ENCODE assay signal across 25 cellular contexts in genomic region chrX:29145316-29145715, GRCh38.
"Had no signal": no experiment of that assay in that cellular context is flagged by ENCODE, and none has a peak within 500 bp of the region (broad histone marks: within the 10 kb centered on the region; RNA-seq: fewer than 3 reads in every experiment).

No MANE protein-coding gene starts in this region.

- H3K27me3 ChIP-seq: esophagus squamous epithelium, heart right ventricle, ovary, sigmoid colon, testis, tibial artery had no signal

- H3K36me3 ChIP-seq: esophagus squamous epithelium, heart right ventricle, lower lobe of right lung, ovary, sigmoid colon, tibial artery had no signal

- H3K9me3 ChIP-seq: esophagus squamous epithelium, heart right ventricle, lower lobe of right lung, ovary, psoas muscle, sigmoid colon, testis, tibial artery had no signal

- H3K4me1 ChIP-seq: esophagus squamous epithelium, heart right ventricle, lower lobe of right lung, psoas muscle, sigmoid colon, testis, tibial artery had no signal

- H3K4me3 ChIP-seq: esophagus squamous epithelium, heart right ventricle, lower lobe of right lung, ovary, psoas muscle, sigmoid colon, testis, tibial artery had no signal

- DNase-seq: cortex of kidney; effector memory CD8-positive, alpha-beta T cell; erythroblast; esophagus squamous epithelium; foreskin melanocyte; glutamatergic neuron; heart right ventricle; hippocampal formation; immature natural killer cell; left ventricle myocardium superior; lower lobe of right lung; naive thymus-derived CD8-positive, alpha-beta T cell; nephron progenitor cell; occipital lobe; ovary; posterior cingulate gyrus; psoas muscle; right cardiac atrium; sigmoid colon; stimulated activated CD4-positive, alpha-beta T cell treated with anti-CD3 and anti-CD28 coated beads, Interleukin-2, amount 100 ng/mL, for 24 hours; stimulated activated CD4-positive, alpha-beta T cell treated with anti-CD3 and anti-CD28 coated beads, Interleukin-4, amount 100 ng/mL, for 4 hours; stimulated activated naive CD8-positive, alpha-beta T cell treated with anti-CD3 and anti-CD28 coated beads, Interleukin-15, Interleukin-2, amounts not matched to agents 100 U/mL and 50 U/mL, for 24 hours; substantia nigra; testis; tibial artery had no signal
